8 cellular contexts compared by ENCODE assay signal in the genomic region with DNA sequence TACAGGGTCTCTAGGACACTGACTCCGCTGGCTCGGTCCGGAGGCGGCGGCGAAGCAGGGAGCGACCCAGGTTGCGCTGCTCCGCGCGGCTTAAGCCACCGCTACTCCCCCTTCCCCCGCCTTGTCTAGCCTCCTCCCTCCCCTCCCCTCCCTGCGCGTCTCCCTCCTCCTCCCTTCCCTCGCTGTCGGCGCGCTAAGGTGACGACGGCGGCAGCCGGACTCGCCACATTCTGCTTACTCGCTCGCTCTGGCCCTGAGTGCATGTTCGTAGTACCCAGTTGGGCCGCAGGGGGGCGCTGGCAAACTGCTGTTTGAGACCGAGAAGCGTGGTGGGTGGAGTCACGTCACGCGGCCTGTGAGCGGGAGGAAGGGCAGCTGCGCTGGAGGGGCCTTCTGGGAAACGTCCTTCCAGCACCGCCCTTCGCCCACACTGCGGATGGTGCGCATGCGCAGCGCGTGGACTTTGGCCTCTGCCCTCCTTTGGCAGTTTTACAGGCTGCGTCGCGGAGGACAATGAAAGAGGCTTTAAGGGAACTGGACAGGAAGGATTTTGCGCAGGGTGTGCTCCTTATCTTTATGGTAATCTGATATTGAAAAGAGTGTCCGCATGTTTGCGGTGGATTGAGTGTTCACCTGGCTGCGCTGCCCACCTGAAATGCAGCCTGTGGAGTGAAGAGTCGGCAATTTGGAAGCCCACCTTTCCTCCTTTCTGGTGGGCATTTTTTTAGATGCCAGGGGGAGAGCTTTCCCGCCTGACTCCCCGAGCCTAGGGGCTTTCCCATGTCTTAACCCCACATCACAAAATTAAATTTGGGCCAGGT. TPM values are rescaled to one million over a fixed set of nuclear protein-coding genes. Genes with fewer than 3 reads are reported as not detected.
DNase-seq lines count a peak whose midpoint lies in the region; ATAC-seq and TF ChIP-seq lines count a peak whose summit lies in the region.

A gene with protein sequence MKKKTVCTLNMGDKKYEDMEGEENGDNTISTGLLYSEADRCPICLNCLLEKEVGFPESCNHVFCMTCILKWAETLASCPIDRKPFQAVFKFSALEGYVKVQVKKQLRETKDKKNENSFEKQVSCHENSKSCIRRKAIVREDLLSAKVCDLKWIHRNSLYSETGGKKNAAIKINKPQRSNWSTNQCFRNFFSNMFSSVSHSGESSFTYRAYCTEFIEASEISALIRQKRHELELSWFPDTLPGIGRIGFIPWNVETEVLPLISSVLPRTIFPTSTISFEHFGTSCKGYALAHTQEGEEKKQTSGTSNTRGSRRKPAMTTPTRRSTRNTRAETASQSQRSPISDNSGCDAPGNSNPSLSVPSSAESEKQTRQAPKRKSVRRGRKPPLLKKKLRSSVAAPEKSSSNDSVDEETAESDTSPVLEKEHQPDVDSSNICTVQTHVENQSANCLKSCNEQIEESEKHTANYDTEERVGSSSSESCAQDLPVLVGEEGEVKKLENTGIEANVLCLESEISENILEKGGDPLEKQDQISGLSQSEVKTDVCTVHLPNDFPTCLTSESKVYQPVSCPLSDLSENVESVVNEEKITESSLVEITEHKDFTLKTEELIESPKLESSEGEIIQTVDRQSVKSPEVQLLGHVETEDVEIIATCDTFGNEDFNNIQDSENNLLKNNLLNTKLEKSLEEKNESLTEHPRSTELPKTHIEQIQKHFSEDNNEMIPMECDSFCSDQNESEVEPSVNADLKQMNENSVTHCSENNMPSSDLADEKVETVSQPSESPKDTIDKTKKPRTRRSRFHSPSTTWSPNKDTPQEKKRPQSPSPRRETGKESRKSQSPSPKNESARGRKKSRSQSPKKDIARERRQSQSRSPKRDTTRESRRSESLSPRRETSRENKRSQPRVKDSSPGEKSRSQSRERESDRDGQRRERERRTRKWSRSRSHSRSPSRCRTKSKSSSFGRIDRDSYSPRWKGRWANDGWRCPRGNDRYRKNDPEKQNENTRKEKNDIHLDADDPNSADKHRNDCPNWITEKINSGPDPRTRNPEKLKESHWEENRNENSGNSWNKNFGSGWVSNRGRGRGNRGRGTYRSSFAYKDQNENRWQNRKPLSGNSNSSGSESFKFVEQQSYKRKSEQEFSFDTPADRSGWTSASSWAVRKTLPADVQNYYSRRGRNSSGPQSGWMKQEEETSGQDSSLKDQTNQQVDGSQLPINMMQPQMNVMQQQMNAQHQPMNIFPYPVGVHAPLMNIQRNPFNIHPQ (N-terminal part only) (minus strand): TSS at position 107 of the 821 bp plus-strand sequence. CDS start 26,407 bp downstream, outside the sequence.

- H3K27me3 ChIP-seq in smooth muscle cell (ENCODE audit: low read depth) = no peaks in the 10 kb centered on the region

- H3K4me1 Mint-ChIP-seq in WTC11 = peaks cover 32% of the 10 kb centered on the region

- H3K9ac ChIP-seq in smooth muscle cell (ENCODE audit: low read depth) = peak within 1 kb of the TSS; percentile 98

- H3K4me3 Mint-ChIP-seq in WTC11 = peak within 1 kb of the TSS; percentile 89

- H3K27ac ChIP-seq in smooth muscle cell (ENCODE audit: low read depth) = peak within 1 kb of the TSS; percentile 99

- peak; percentile 75 for TF ChIP-seq POLR2A in GM18951 (IDR thresholded peaks at IDR 0.05; ENCODE audit: extremely low read depth, insufficient read depth, insufficient read length)

- peaks cover 20% of the 10 kb centered on the region for H3F3A ChIP-seq in smooth muscle cell (ENCODE audit: low read depth)

- H3K79me2 ChIP-seq in smooth muscle cell (ENCODE audit: low read depth) = peaks cover 41% of the 10 kb centered on the region

- H3K36me3 ChIP-seq in smooth muscle cell (ENCODE audit: low read depth) = no peaks in the 10 kb centered on the region

- peak within 1 kb of the TSS; percentile 97 for H3K27ac Mint-ChIP-seq in WTC11

- ATAC-seq in HG03196 (IDR thresholded peaks at IDR 0.05; ENCODE audit: unreplicated experiment) (peak; percentile 69), WTC11 (peak; percentile 82)

- DNase-seq in AG09319 (ENCODE audit: extremely low read depth, low read depth) (peak; percentile 100), NCI-H226 (peak; percentile 99), WTC11 (ENCODE audit: low spot score) (peak; percentile 100), cardiac fibroblast (ENCODE audit: low read depth in 2 of 2) (peak; percentile 100), iPS-NIHi7 (ENCODE audit: extremely low spot score) (peak; percentile 95), smooth muscle cell (lab: John Stamatoyannopoulos, UW; ENCODE audit: unreplicated experiment) (peak; percentile 100)

- 9% methylated on average over 40 of the region's 54 CpGs for WGBS in smooth muscle cell (ENCODE audit: low lambda C conversion rate)

- H3K36me3 Mint-ChIP-seq in WTC11 = peaks cover 16% of the 10 kb centered on the region

- H3K4me3 ChIP-seq in cardiac fibroblast (replicated peaks in 1 of 2; ENCODE audit: low read depth in 2 of 2, low read length in 2 of 2) (peak within 1 kb of the TSS; percentile 94 to 96), smooth muscle cell (peak within 1 kb of the TSS; percentile 93)

- H2AFZ ChIP-seq in smooth muscle cell (ENCODE audit: low read depth) = peak within 1 kb of the TSS; percentile 93

- H4K20me1 ChIP-seq in smooth muscle cell (ENCODE audit: low read depth) = peaks cover 38% of the 10 kb centered on the region

- peaks cover 6% of the 10 kb centered on the region; the same call in 1 of the 2 replicates for H3K9me3 Mint-ChIP-seq in WTC11

- in situ Hi-C loops in GM18951 (cut with MboI; ENCODE audit: low sequenced_read_pairs, unreplicated experiment) = no loop called here

- H3K27me3 Mint-ChIP-seq in WTC11 (ENCODE audit: low read depth) = peaks cover 7% of the 10 kb centered on the region

- peak; percentile 92 for TF ChIP-seq CTCF in AG09319 (IDR thresholded peaks at IDR 0.05; ENCODE audit: low read depth, low read length)
- TF ChIP-seq CTCF in WTC11 (IDR thresholded peaks at IDR 0.05) = peak; percentile 94
- peak; percentile 95 for TF ChIP-seq CTCF in cardiac fibroblast (IDR thresholded peaks at IDR 0.05; ENCODE audit: low read depth, low read length)
- TF ChIP-seq CTCF in smooth muscle cell (IDR thresholded peaks at IDR 0.05; ENCODE audit: borderline replicate concordance, insufficient read depth, poor library complexity, severe bottlenecking) = peak; percentile 90

- CTCF ChIA-PET in WTC11 (lab: Charles Lee) = interaction anchor here (0.6 to 3.4 kb wide), 24 partner anchors 10 to 671 kb away, joined by 3 to 17 read pairs (median 3); a partner anchor contains a TSS

- H3K9me3 ChIP-seq in smooth muscle cell (replicated peaks; ENCODE audit: low read depth) = no peaks in the 10 kb centered on the region

- H3K4me2 ChIP-seq in smooth muscle cell = peak within 1 kb of the TSS; percentile 95

- H3K4me1 ChIP-seq in smooth muscle cell (ENCODE audit: low read depth) = peaks cover 27% of the 10 kb centered on the region

- POLR2A ChIA-PET in WTC11 (lab: Charles Lee) = interaction anchor here (0.6 to 1.5 kb wide), 5 partner anchors 15 to 261 kb away, joined by 3 to 4 read pairs (median 3); a partner anchor contains a TSS

TF ChIP-seq in WTC11, 78 proteins besides CTCF, POLR2A, EP300 and RAD21 (continues in another document):
- TF ChIP-seq, protein P1, sequence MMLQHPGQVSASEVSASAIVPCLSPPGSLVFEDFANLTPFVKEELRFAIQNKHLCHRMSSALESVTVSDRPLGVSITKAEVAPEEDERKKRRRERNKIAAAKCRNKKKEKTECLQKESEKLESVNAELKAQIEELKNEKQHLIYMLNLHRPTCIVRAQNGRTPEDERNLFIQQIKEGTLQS (CRISPR knock-in tag; conservative IDR thresholded peaks at IDR 0.05) = peak; percentile 44; the same call in 1 of the 2 replicates
- TF ChIP-seq, protein P2, sequence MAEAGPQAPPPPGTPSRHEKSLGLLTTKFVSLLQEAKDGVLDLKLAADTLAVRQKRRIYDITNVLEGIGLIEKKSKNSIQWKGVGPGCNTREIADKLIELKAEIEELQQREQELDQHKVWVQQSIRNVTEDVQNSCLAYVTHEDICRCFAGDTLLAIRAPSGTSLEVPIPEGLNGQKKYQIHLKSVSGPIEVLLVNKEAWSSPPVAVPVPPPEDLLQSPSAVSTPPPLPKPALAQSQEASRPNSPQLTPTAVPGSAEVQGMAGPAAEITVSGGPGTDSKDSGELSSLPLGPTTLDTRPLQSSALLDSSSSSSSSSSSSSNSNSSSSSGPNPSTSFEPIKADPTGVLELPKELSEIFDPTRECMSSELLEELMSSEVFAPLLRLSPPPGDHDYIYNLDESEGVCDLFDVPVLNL (CRISPR knock-in tag; IDR thresholded peaks at IDR 0.05; ENCODE audit: borderline replicate concordance, low read depth) = no peak
- TF ChIP-seq SP1 (CRISPR knock-in tag; conservative IDR thresholded peaks at IDR 0.05) = peak; percentile 98
- TF ChIP-seq, protein P3, sequence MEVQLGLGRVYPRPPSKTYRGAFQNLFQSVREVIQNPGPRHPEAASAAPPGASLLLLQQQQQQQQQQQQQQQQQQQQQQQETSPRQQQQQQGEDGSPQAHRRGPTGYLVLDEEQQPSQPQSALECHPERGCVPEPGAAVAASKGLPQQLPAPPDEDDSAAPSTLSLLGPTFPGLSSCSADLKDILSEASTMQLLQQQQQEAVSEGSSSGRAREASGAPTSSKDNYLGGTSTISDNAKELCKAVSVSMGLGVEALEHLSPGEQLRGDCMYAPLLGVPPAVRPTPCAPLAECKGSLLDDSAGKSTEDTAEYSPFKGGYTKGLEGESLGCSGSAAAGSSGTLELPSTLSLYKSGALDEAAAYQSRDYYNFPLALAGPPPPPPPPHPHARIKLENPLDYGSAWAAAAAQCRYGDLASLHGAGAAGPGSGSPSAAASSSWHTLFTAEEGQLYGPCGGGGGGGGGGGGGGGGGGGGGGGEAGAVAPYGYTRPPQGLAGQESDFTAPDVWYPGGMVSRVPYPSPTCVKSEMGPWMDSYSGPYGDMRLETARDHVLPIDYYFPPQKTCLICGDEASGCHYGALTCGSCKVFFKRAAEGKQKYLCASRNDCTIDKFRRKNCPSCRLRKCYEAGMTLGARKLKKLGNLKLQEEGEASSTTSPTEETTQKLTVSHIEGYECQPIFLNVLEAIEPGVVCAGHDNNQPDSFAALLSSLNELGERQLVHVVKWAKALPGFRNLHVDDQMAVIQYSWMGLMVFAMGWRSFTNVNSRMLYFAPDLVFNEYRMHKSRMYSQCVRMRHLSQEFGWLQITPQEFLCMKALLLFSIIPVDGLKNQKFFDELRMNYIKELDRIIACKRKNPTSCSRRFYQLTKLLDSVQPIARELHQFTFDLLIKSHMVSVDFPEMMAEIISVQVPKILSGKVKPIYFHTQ (CRISPR knock-in tag; IDR thresholded peaks at IDR 0.05) = no peak
- TF ChIP-seq, protein P4, sequence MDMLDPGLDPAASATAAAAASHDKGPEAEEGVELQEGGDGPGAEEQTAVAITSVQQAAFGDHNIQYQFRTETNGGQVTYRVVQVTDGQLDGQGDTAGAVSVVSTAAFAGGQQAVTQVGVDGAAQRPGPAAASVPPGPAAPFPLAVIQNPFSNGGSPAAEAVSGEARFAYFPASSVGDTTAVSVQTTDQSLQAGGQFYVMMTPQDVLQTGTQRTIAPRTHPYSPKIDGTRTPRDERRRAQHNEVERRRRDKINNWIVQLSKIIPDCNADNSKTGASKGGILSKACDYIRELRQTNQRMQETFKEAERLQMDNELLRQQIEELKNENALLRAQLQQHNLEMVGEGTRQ (CRISPR knock-in tag; IDR thresholded peaks at IDR 0.05) = peak; percentile 90

RNA-seq across cellular contexts. Expression of the gene that starts here (rescaled TPM):
- total RNA-seq in WTC11 (2021) (65.6 to 82.4 TPM (median 72.6 TPM) in 3 replicates), smooth muscle cell (99.5 and 112 TPM in 2 replicates)
- polyA plus RNA-seq in smooth muscle cell = 33.2 and 54.2 TPM in 2 replicates

Comparison
In these comparisons a context has a peak if more than half of its experiments do, and no peak if none do; other contexts are left out.
1. Peak in every context shown above with its lines: DNase-seq, ATAC-seq, H3K4me3 ChIP-seq and H3K27ac ChIP-seq.